21 cellular contexts compared by ENCODE assay signal in genomic region chr16:4531816-4532215, GRCh38. TPM values are rescaled to one million over a fixed set of nuclear protein-coding genes. Genes with fewer than 3 reads are reported as not detected.
DNase-seq lines count a peak whose midpoint lies in the region; ATAC-seq, FAIRE-seq and TF ChIP-seq lines count a peak whose summit lies in the region.
"Had no signal": no experiment of that assay in that cellular context is flagged by ENCODE, and none has a peak within 500 bp of the region (broad histone marks: within the 10 kb centered on the region; RNA-seq: fewer than 3 reads in every experiment).

No MANE protein-coding gene starts in this region.

- H3K79me2 ChIP-seq in HepG2 (ENCODE audit: insufficient read depth, low read length), result peaks cover 87% of the 10 kb centered on the region

- H3K4me3 Mint-ChIP-seq in brain, result peak overlapping the region in 1 of 5 experiments; percentile 72
- peak overlapping the region; percentile 56 for H3K4me3 Mint-ChIP-seq in nephron progenitor cell
- no peak overlapping the region for H3K4me3 Mint-ChIP-seq in progenitor cell of endocrine pancreas (ENCODE audit: low read depth)
- H3K4me3 Mint-ChIP-seq: H9 had no signal

- H3K27me3 Mint-ChIP-seq in brain (peaks cover 5% of the 10 kb centered on the region), nephron progenitor cell (ENCODE audit: low read depth, poor library complexity) (peaks cover 6% of the 10 kb centered on the region), progenitor cell of endocrine pancreas (peaks cover under 1% of the 10 kb centered on the region)

- 87% methylated on average over 8 of the region's 8 CpGs for WGBS in HepG2 (ENCODE audit: low lambda C conversion rate)
- 83% methylated on average over 3 of the region's 8 CpGs for WGBS in right lobe of liver (ENCODE audit: insufficient coverage, low coverage, low lambda C conversion rate, missing lambda C conversion rate)

- H3K4me1 Mint-ChIP-seq in brain (peaks cover 60% of the 10 kb centered on the region), nephron progenitor cell (peaks cover 58% of the 10 kb centered on the region), progenitor cell of endocrine pancreas (ENCODE audit: low read depth) (peaks cover 4% of the 10 kb centered on the region)

- H3K4me3 ChIP-seq in HepG2 (replicated peaks in 1 of 3; ENCODE audit: insufficient read depth in 1 of 3, low read depth in 2 of 3, low read length in 3 of 3), result no peak overlapping the region
- no peak overlapping the region for H3K4me3 ChIP-seq in right lobe of liver
- H3K4me3 ChIP-seq: K562, SJCRH30 had no signal

- H3K9ac ChIP-seq in HepG2 (ENCODE audit: insufficient read depth, low read depth, low read length), result no peak overlapping the region

- H3K27ac Mint-ChIP-seq in brain, result peak overlapping the region in 3 of 5 experiments; percentile 61 to 72 (median 72)
- H3K27ac Mint-ChIP-seq in nephron progenitor cell, result peak overlapping the region; percentile 41
- H3K27ac Mint-ChIP-seq in progenitor cell of endocrine pancreas, result no peak overlapping the region

- in situ Hi-C loops in HepG2 (cut with HindIII; ENCODE audit: extremely low pct_ligation_motif_present, low pct_unique_long_range_greater_than_20kb), result no loop called here

- H3K36me3 ChIP-seq in HepG2 (replicated peaks in 1 of 2; ENCODE audit: control insufficient read depth in 1 of 2, insufficient read depth in 2 of 2, low read length in 2 of 2) (peaks cover 8 to 19% of the 10 kb centered on the region in 2 experiments), right lobe of liver (no peaks in the 10 kb centered on the region)
- H3K36me3 ChIP-seq: BE2C had no signal

- H3K36me3 Mint-ChIP-seq in brain (peaks cover 71% of the 10 kb centered on the region), nephron progenitor cell (ENCODE audit: low read depth) (peaks cover 45% of the 10 kb centered on the region), progenitor cell of endocrine pancreas (ENCODE audit: insufficient read depth) (peaks cover 9% of the 10 kb centered on the region)

- CTCF ChIA-PET in HepG2 (lab: Yijun Ruan, JAX; ENCODE audit: low intra/inter-chr PET ratio, low total read pairs) (no interaction called here), HEK293T (lab: Yijun Ruan, JAX) (interaction anchor here (1.2 kb wide), 1 partner anchor 14 kb away, joined by 4 read pairs; no protein-coding TSS in a partner anchor)

- no peak for DNase-seq in HepG2 (ENCODE audit: low spot score)
- DNase-seq in right lobe of liver, result no peak
- no peak for DNase-seq in nephron progenitor cell
- DNase-seq in progenitor cell of endocrine pancreas (ENCODE audit: low spot score, unreplicated experiment), result no peak
- no peak for DNase-seq in HEK293T (ENCODE audit: extremely low spot score)
- DNase-seq in OCI-M2 (lab: John Stamatoyannopoulos, UW; ENCODE audit: unreplicated experiment), result no peak
- DNase-seq: BE2C, EL, GF-D8, H9, MM.1S, NCI-H1048, NCI-H1417 treated with DMSO at 0.1 percent for 48 hours, NCI-H187, NCI-H2107, NCI-H510A, NCI-H748 treated with DMSO at 0.1 percent for 48 hours, SJCRH30 had no signal

- TF ChIP-seq POLR2A in HepG2 (IDR thresholded peaks at IDR 0.05; ENCODE audit: insufficient read depth in 1 of 2, low read depth in 2 of 2, low read length in 2 of 2) (no peak), right lobe of liver (IDR thresholded peaks at IDR 0.05) (no peak)

- POLR2A ChIA-PET in HepG2 (lab: Yijun Ruan, JAX) (no interaction called here), HEK293T (lab: Yijun Ruan, JAX) (interaction anchor here (1.0 kb wide), 1 partner anchor 86 kb away, joined by 3 read pairs; no protein-coding TSS in a partner anchor)

- H3K27ac ChIP-seq in HepG2 (ENCODE audit: extremely low read length, insufficient read depth, low read length) (peak overlapping the region; percentile 43), right lobe of liver (no peak overlapping the region)
- H3K27ac ChIP-seq: SJCRH30 had no signal

- BruUV-seq in HepG2 (replicated peaks; lab: Mats Ljungman, UMichigan), result no TSS peak

- TF ChIP-seq RAD21 in HepG2 (CRISPR knock-in tag; IDR thresholded peaks at IDR 0.05), result no peak

- H3K9me3 ChIP-seq in HepG2 (ENCODE audit: low read length) (no peaks in the 10 kb centered on the region), right lobe of liver (no peaks in the 10 kb centered on the region)
- H3K9me3 ChIP-seq: BE2C, SJCRH30 had no signal

- ATAC-seq in HepG2 (peak; percentile 17; the same call in 1 of the 3 replicates), right lobe of liver (no peak)
- ATAC-seq: K562 had no signal

- no peak overlapping the region for H3K4me2 ChIP-seq in HepG2 (ENCODE audit: low read depth, low read length)

- H3K27me3 ChIP-seq in HepG2 (ENCODE audit: control insufficient read depth in 1 of 2, insufficient read depth in 2 of 2, low read length in 2 of 2), result no peaks in the 10 kb centered on the region
- no peaks in the 10 kb centered on the region for H3K27me3 ChIP-seq in right lobe of liver
- H3K27me3 ChIP-seq: BE2C, SJCRH30 had no signal

- H4K20me1 ChIP-seq in HepG2 (ENCODE audit: insufficient read depth, low read length), result peaks cover 32% of the 10 kb centered on the region; the same call in 1 of the 2 replicates

- H3K9me3 Mint-ChIP-seq in brain (peaks cover 0 to 4% (median 0%) of the 10 kb centered on the region in 5 experiments), nephron progenitor cell (peaks cover 8% of the 10 kb centered on the region), progenitor cell of endocrine pancreas (ENCODE audit: low read depth) (no peaks in the 10 kb centered on the region)
- H3K9me3 Mint-ChIP-seq: H9 had no signal

- H2AFZ ChIP-seq in HepG2 (ENCODE audit: low read length), result no peak overlapping the region

- FAIRE-seq in HepG2 (lab: Jason Lieb, UNC), result no peak
- FAIRE-seq: K562 had no signal

- H3K4me1 ChIP-seq in HepG2 (ENCODE audit: insufficient read depth, low read length) (peaks cover 56% of the 10 kb centered on the region), right lobe of liver (no peaks in the 10 kb centered on the region)
- H3K4me1 ChIP-seq: BE2C had no signal

- TF ChIP-seq EP300 in HepG2 (IDR thresholded peaks at IDR 0.05; ENCODE audit: low read depth in 2 of 2, low read length in 2 of 2) (no peak), HepG2 (CRISPR knock-in tag; IDR thresholded peaks at IDR 0.05; ENCODE audit: borderline replicate concordance) (no peak)

- TF ChIP-seq CTCF in HepG2 (CRISPR knock-in tag; IDR thresholded peaks at IDR 0.05), result no peak
- no peak for TF ChIP-seq CTCF in right lobe of liver (IDR thresholded peaks at IDR 0.05)
- no peak for TF ChIP-seq CTCF in brain (conservative IDR thresholded peaks at IDR 0.05)
- TF ChIP-seq CTCF in nephron progenitor cell (IDR thresholded peaks at IDR 0.05), result no peak
- no peak for TF ChIP-seq CTCF in progenitor cell of endocrine pancreas (IDR thresholded peaks at IDR 0.05; ENCODE audit: unreplicated experiment)

- intact Hi-C loops in HepG2 (cut with micrococcal nuclease; ENCODE audit: unreplicated experiment) (no loop called here), right lobe of liver (cut with DNase I) (no loop called here)

RNA-seq across cellular contexts. Expression of gene CDIP1, which starts 6.8 kb away (rescaled TPM):
- total RNA-seq in HepG2 (2016; rRNA removed; fragmentation: Illumina TruSeq; extraction: Trizol) (56.7 and 62.2 TPM in 2 replicates), right lobe of liver (10 to 100 TPM; 15.7 to 23.2 (median 18.4) TPM), progenitor cell of endocrine pancreas (30.2 and 31.8 TPM in 2 replicates)
- total RNA-seq in HepG2 (2016; cell fraction: cytosol; rRNA removed; fragmentation: Illumina TruSeq; extraction: Trizol; ENCODE audit: low read depth), result 10.5 and 11.5 TPM in 2 replicates
- 55.3 and 56.3 TPM in 2 replicates for total RNA-seq in HepG2 (2016; cell fraction: insoluble cytoplasmic fraction; rRNA removed; fragmentation: Illumina TruSeq; extraction: Trizol)
- total RNA-seq in HepG2 (2016; cell fraction: membrane; rRNA removed; fragmentation: Illumina TruSeq; extraction: Trizol), result 41.7 and 48.7 TPM in 2 replicates
- total RNA-seq in HepG2 (2016; cell fraction: nucleus; rRNA removed; fragmentation: Illumina TruSeq; extraction: Trizol), result 31.5 and 37.8 TPM in 2 replicates
- polyA plus RNA-seq in HepG2 (2011; rRNA removed) (31.2 and 39.1 TPM in 2 replicates), brain (ENCODE audit: insufficient read depth, low read depth, low replicate concordance) (161 TPM)
- 20.6 and 21.6 TPM in 2 replicates for polyA plus RNA-seq in HepG2 (2011; cell fraction: cytosol; rRNA removed)
- 39.4 and 47.2 TPM in 2 replicates for polyA plus RNA-seq in HepG2 (2011; cell fraction: nucleus; rRNA removed)
- 43.1 and 58.6 TPM in 2 replicates for polyA plus RNA-seq in HepG2 (2012)
- polyA plus RNA-seq in HepG2 (2016; cell fraction: cytosol; fragmentation: Illumina TruSeq; extraction: Trizol; ENCODE audit: low read depth), result 15.1 and 16.9 TPM in 2 replicates
- 81.4 and 109 TPM in 2 replicates for polyA plus RNA-seq in HepG2 (2016; cell fraction: insoluble cytoplasmic fraction; fragmentation: Illumina TruSeq; extraction: Trizol; ENCODE audit: low read depth)
- polyA plus RNA-seq in HepG2 (2016; cell fraction: membrane; fragmentation: Illumina TruSeq; extraction: Trizol; ENCODE audit: low read depth), result 45.4 and 52.4 TPM in 2 replicates
- 74.4 and 77.5 TPM in 2 replicates for polyA plus RNA-seq in HepG2 (2016; cell fraction: nucleus; fragmentation: Illumina TruSeq; extraction: Trizol; ENCODE audit: insufficient read depth, low read depth)
- polyA minus RNA-seq in HepG2 (2011; rRNA and poly(A)+ RNA removed; ENCODE audit: low replicate concordance), result 12.3 and 39.1 TPM in 2 replicates
- 14.7 and 18.7 TPM in 2 replicates for polyA minus RNA-seq in HepG2 (2011; cell fraction: cytosol; rRNA and poly(A)+ RNA removed)
- 18.9 and 22.9 TPM in 2 replicates for polyA minus RNA-seq in HepG2 (2011; cell fraction: nucleus; rRNA and poly(A)+ RNA removed)
- polyA plus RNA-seq: K562 had no signal

RNA-seq across cellular contexts. Expression of gene C16orf96, which starts 24.3 kb away (rescaled TPM):
- total RNA-seq in HepG2 (2016; rRNA removed; fragmentation: Illumina TruSeq; extraction: Trizol) (not detected in 2 replicates), right lobe of liver (under 1 TPM in 5 of 6 experiments, not detected in 1; 0.06 to 0.24 (median 0.16) TPM), progenitor cell of endocrine pancreas (1.2 and 1.7 TPM in 2 replicates)
- not detected in 2 replicates for total RNA-seq in HepG2 (2016; cell fraction: cytosol; rRNA removed; fragmentation: Illumina TruSeq; extraction: Trizol; ENCODE audit: low read depth)
- 0.02 TPM in 1 of 2 replicates, not detected in the other for total RNA-seq in HepG2 (2016; cell fraction: insoluble cytoplasmic fraction; rRNA removed; fragmentation: Illumina TruSeq; extraction: Trizol)
- total RNA-seq in HepG2 (2016; cell fraction: membrane; rRNA removed; fragmentation: Illumina TruSeq; extraction: Trizol), result 0.06 TPM in 1 of 2 replicates, not detected in the other
- total RNA-seq in HepG2 (2016; cell fraction: nucleus; rRNA removed; fragmentation: Illumina TruSeq; extraction: Trizol), result not detected in 2 replicates
- polyA plus RNA-seq in HepG2 (2011; rRNA removed) (0.03 TPM in 2 replicates), brain (ENCODE audit: insufficient read depth, low read depth, low replicate concordance) (0.90 TPM)
- 0.01 and 0.03 TPM in 2 replicates for polyA plus RNA-seq in HepG2 (2011; cell fraction: cytosol; rRNA removed)
- 0.09 and 0.10 TPM in 2 replicates for polyA plus RNA-seq in HepG2 (2011; cell fraction: nucleus; rRNA removed)
- 0.07 and 0.08 TPM in 2 replicates for polyA plus RNA-seq in HepG2 (2012)
- not detected in 2 replicates for polyA plus RNA-seq in HepG2 (2016; cell fraction: cytosol; fragmentation: Illumina TruSeq; extraction: Trizol; ENCODE audit: low read depth)
- polyA plus RNA-seq in HepG2 (2016; cell fraction: insoluble cytoplasmic fraction; fragmentation: Illumina TruSeq; extraction: Trizol; ENCODE audit: low read depth), result not detected in 2 replicates
- not detected in 2 replicates for polyA plus RNA-seq in HepG2 (2016; cell fraction: membrane; fragmentation: Illumina TruSeq; extraction: Trizol; ENCODE audit: low read depth)
- polyA plus RNA-seq in HepG2 (2016; cell fraction: nucleus; fragmentation: Illumina TruSeq; extraction: Trizol; ENCODE audit: insufficient read depth, low read depth), result 0.15 TPM in 1 of 2 replicates, not detected in the other
- polyA minus RNA-seq in HepG2 (2011; rRNA and poly(A)+ RNA removed; ENCODE audit: low replicate concordance), result 0.24 TPM in 1 of 2 replicates, not detected in the other
- polyA minus RNA-seq in HepG2 (2011; cell fraction: cytosol; rRNA and poly(A)+ RNA removed), result not detected in 2 replicates
- not detected in 2 replicates for polyA minus RNA-seq in HepG2 (2011; cell fraction: nucleus; rRNA and poly(A)+ RNA removed)
- total RNA-seq: A673, K562, SJCRH30 had no signal
- polyA plus RNA-seq: K562 had no signal

RNA-seq across cellular contexts. Expression of gene HMOX2, which starts 55.6 kb away (rescaled TPM):
- total RNA-seq in HepG2 (2016; rRNA removed; fragmentation: Illumina TruSeq; extraction: Trizol) (70.4 and 82.4 TPM in 2 replicates), right lobe of liver (10 to 100 TPM; 39.7 to 74.7 (median 55.4) TPM), progenitor cell of endocrine pancreas (28.5 and 30.1 TPM in 2 replicates)
- 13.1 and 14.4 TPM in 2 replicates for total RNA-seq in HepG2 (2016; cell fraction: cytosol; rRNA removed; fragmentation: Illumina TruSeq; extraction: Trizol; ENCODE audit: low read depth)
- total RNA-seq in HepG2 (2016; cell fraction: insoluble cytoplasmic fraction; rRNA removed; fragmentation: Illumina TruSeq; extraction: Trizol), result 66.8 and 82.9 TPM in 2 replicates
- total RNA-seq in HepG2 (2016; cell fraction: membrane; rRNA removed; fragmentation: Illumina TruSeq; extraction: Trizol), result 18.9 and 22.2 TPM in 2 replicates
- 30.8 and 32.4 TPM in 2 replicates for total RNA-seq in HepG2 (2016; cell fraction: nucleus; rRNA removed; fragmentation: Illumina TruSeq; extraction: Trizol)
- polyA plus RNA-seq in HepG2 (2011; rRNA removed) (60.3 and 72.7 TPM in 2 replicates), brain (ENCODE audit: insufficient read depth, low read depth, low replicate concordance) (123 TPM)
- polyA plus RNA-seq in HepG2 (2011; cell fraction: cytosol; rRNA removed), result 71.7 and 71.8 TPM in 2 replicates
- 26.0 and 36.8 TPM in 2 replicates for polyA plus RNA-seq in HepG2 (2011; cell fraction: nucleus; rRNA removed)
- 38.0 and 61.0 TPM in 2 replicates for polyA plus RNA-seq in HepG2 (2012)
- 12.6 and 14.1 TPM in 2 replicates for polyA plus RNA-seq in HepG2 (2016; cell fraction: cytosol; fragmentation: Illumina TruSeq; extraction: Trizol; ENCODE audit: low read depth)
- polyA plus RNA-seq in HepG2 (2016; cell fraction: insoluble cytoplasmic fraction; fragmentation: Illumina TruSeq; extraction: Trizol; ENCODE audit: low read depth), result 105 and 111 TPM in 2 replicates
- polyA plus RNA-seq in HepG2 (2016; cell fraction: membrane; fragmentation: Illumina TruSeq; extraction: Trizol; ENCODE audit: low read depth), result 15.3 and 17.8 TPM in 2 replicates
- polyA plus RNA-seq in HepG2 (2016; cell fraction: nucleus; fragmentation: Illumina TruSeq; extraction: Trizol; ENCODE audit: insufficient read depth, low read depth), result 44.4 and 56.4 TPM in 2 replicates
- polyA minus RNA-seq in HepG2 (2011; rRNA and poly(A)+ RNA removed; ENCODE audit: low replicate concordance), result 41.9 and 78.2 TPM in 2 replicates
- 21.1 and 25.6 TPM in 2 replicates for polyA minus RNA-seq in HepG2 (2011; cell fraction: cytosol; rRNA and poly(A)+ RNA removed)
- polyA minus RNA-seq in HepG2 (2011; cell fraction: nucleus; rRNA and poly(A)+ RNA removed), result 14.3 and 27.1 TPM in 2 replicates

RNA-seq across cellular contexts. Expression of gene NMRAL1, which starts 57.4 kb away (rescaled TPM):
- 33.1 and 36.7 TPM in 2 replicates for total RNA-seq in HepG2 (2016; rRNA removed; fragmentation: Illumina TruSeq; extraction: Trizol)
- total RNA-seq in HepG2 (2016; cell fraction: cytosol; rRNA removed; fragmentation: Illumina TruSeq; extraction: Trizol; ENCODE audit: low read depth), result 60.6 and 75.2 TPM in 2 replicates
- total RNA-seq in HepG2 (2016; cell fraction: insoluble cytoplasmic fraction; rRNA removed; fragmentation: Illumina TruSeq; extraction: Trizol), result 36.3 and 39.9 TPM in 2 replicates
- total RNA-seq in HepG2 (2016; cell fraction: membrane; rRNA removed; fragmentation: Illumina TruSeq; extraction: Trizol), result 52.5 and 64.2 TPM in 2 replicates
- 15.0 and 21.0 TPM in 2 replicates for total RNA-seq in HepG2 (2016; cell fraction: nucleus; rRNA removed; fragmentation: Illumina TruSeq; extraction: Trizol)
- polyA plus RNA-seq in HepG2 (2011; rRNA removed), result 30.8 and 34.0 TPM in 2 replicates
- 41.5 and 57.5 TPM in 2 replicates for polyA plus RNA-seq in HepG2 (2011; cell fraction: cytosol; rRNA removed)
- 41.3 and 52.4 TPM in 2 replicates for polyA plus RNA-seq in HepG2 (2011; cell fraction: nucleus; rRNA removed)
- polyA plus RNA-seq in HepG2 (2012), result 17.3 and 21.3 TPM in 2 replicates
- 75.5 and 80.9 TPM in 2 replicates for polyA plus RNA-seq in HepG2 (2016; cell fraction: cytosol; fragmentation: Illumina TruSeq; extraction: Trizol; ENCODE audit: low read depth)
- 33.0 and 34.1 TPM in 2 replicates for polyA plus RNA-seq in HepG2 (2016; cell fraction: insoluble cytoplasmic fraction; fragmentation: Illumina TruSeq; extraction: Trizol; ENCODE audit: low read depth)
- polyA plus RNA-seq in HepG2 (2016; cell fraction: membrane; fragmentation: Illumina TruSeq; extraction: Trizol; ENCODE audit: low read depth), result 56.8 and 65.7 TPM in 2 replicates
- 30.1 and 31.9 TPM in 2 replicates for polyA plus RNA-seq in HepG2 (2016; cell fraction: nucleus; fragmentation: Illumina TruSeq; extraction: Trizol; ENCODE audit: insufficient read depth, low read depth)
- 40.7 and 121 TPM in 2 replicates for polyA minus RNA-seq in HepG2 (2011; rRNA and poly(A)+ RNA removed; ENCODE audit: low replicate concordance)
- polyA minus RNA-seq in HepG2 (2011; cell fraction: cytosol; rRNA and poly(A)+ RNA removed), result 15.1 and 18.1 TPM in 2 replicates
- polyA minus RNA-seq in HepG2 (2011; cell fraction: nucleus; rRNA and poly(A)+ RNA removed), result 12.9 and 15.0 TPM in 2 replicates
- total RNA-seq in right lobe of liver, result 10 to 100 TPM; 19.9 to 44.0 (median 35.5) TPM
- polyA plus RNA-seq in brain (ENCODE audit: insufficient read depth, low read depth, low replicate concordance), result 116 TPM
- total RNA-seq in progenitor cell of endocrine pancreas, result 47.1 and 48.7 TPM in 2 replicates
